9 cellular contexts compared by ENCODE assay signal in genomic region chr10:74589226-74589673, GRCh38.
A peak's percentile ranks its signal among the peaks of the same experiment; 100 is the strongest.
DNase-seq lines count a peak whose midpoint lies in the region; ATAC-seq lines count a peak whose summit lies in the region.
"Had no signal": no experiment of that assay in that cellular context is flagged by ENCODE, and none has a peak within 500 bp of the region (broad histone marks: within the 10 kb centered on the region; RNA-seq: fewer than 3 reads in every experiment).

No MANE protein-coding gene starts in this region.

- peaks cover 10% of the 10 kb centered on the region for H3K36me3 Mint-ChIP-seq in activated CD8-positive, alpha-beta T cell treated with anti-CD3 and anti-CD28 coated beads, Interleukin-2, amount 10 ng/mL, durations not matched to agents 7 days and 5 days (ENCODE audit: low read depth)

- peak overlapping the region; percentile 59 for H3K27ac Mint-ChIP-seq in activated CD8-positive, alpha-beta T cell treated with anti-CD3 and anti-CD28 coated beads, Interleukin-2, amount 10 ng/mL, durations not matched to agents 7 days and 5 days

- H3K4me1 ChIP-seq in mesendoderm (ENCODE audit: control insufficient read depth, low read depth, low read length) = no peaks in the 10 kb centered on the region

- peaks cover 53% of the 10 kb centered on the region for H3K4me1 Mint-ChIP-seq in activated CD8-positive, alpha-beta T cell treated with anti-CD3 and anti-CD28 coated beads, Interleukin-2, amount 10 ng/mL, durations not matched to agents 7 days and 5 days (ENCODE audit: low read depth)

- no peak overlapping the region for H3K56ac ChIP-seq in mesendoderm (ENCODE audit: low read length)

- ATAC-seq in activated CD8-positive, alpha-beta T cell treated with anti-CD3 and anti-CD28 coated beads, Interleukin-2, amount 10 ng/mL, durations not matched to agents 7 days and 5 days = peak; percentile 63

- H2BK5ac ChIP-seq in mesendoderm (ENCODE audit: low read length) = no peak overlapping the region

- CTCF ChIA-PET in activated CD8-positive, alpha-beta T cell treated with anti-CD3 and anti-CD28 coated beads, Interleukin-2, amount 10 ng/mL, durations not matched to agents 7 days and 5 days (lab: Charles Lee) = interaction anchor here (2.1 kb wide), 1 partner anchor 150 kb away, joined by 7 read pairs; no protein-coding TSS in a partner anchor

- H3K4me3 ChIP-seq in mesendoderm (ENCODE audit: low read length) = no peak overlapping the region

- no peak overlapping the region for H3K4me2 ChIP-seq in mesendoderm (ENCODE audit: low read length)

- H3K79me2 ChIP-seq in mesendoderm (ENCODE audit: control insufficient read depth, insufficient read depth, low read length) = no peaks in the 10 kb centered on the region

- H3K23ac ChIP-seq in mesendoderm (ENCODE audit: low read length) = no peak overlapping the region

- no peak overlapping the region for H3K9ac ChIP-seq in mesendoderm (ENCODE audit: low read length)

- DNase-seq in NK-92 (lab: John Stamatoyannopoulos, UW; ENCODE audit: unreplicated experiment) = peak; percentile 31
- no peak for DNase-seq in NK-92 treated with Interleukin-12 subunit alpha and Interleukin-12 subunit beta, amount 100 ng/mL, for 24 hours (lab: John Stamatoyannopoulos, UW)
- peak; percentile 96 for DNase-seq in NCI-H2227 (lab: John Stamatoyannopoulos, UW; ENCODE audit: unreplicated experiment)
- peak; percentile 89 for DNase-seq in activated CD8-positive, alpha-beta T cell treated with anti-CD3 and anti-CD28 coated beads, Interleukin-2, amount 10 ng/mL, durations not matched to agents 7 days and 5 days
- peak; percentile 88 for DNase-seq in effector CD4-positive, alpha-beta T cell
- DNase-seq in mesendoderm = peak; percentile 32
- peak; percentile 57 to 78 for DNase-seq in stimulated activated CD8-positive, alpha-beta memory T cell treated with anti-CD3 and anti-CD28 coated beads, Interleukin-15, amount 100 ng/mL, for 4 hours (ENCODE audit: low read depth in 2 of 2)
- DNase-seq in islet precursor cell = no peak

- H3K18ac ChIP-seq in mesendoderm (ENCODE audit: low read length) = no peak overlapping the region

- no peak overlapping the region for H2BK120ac ChIP-seq in mesendoderm (ENCODE audit: low read depth, low read length)

- no peaks in the 10 kb centered on the region for H3K27me3 ChIP-seq in mesendoderm (ENCODE audit: insufficient read depth, low read length, poor library complexity)

- H3K4me3 Mint-ChIP-seq in activated CD8-positive, alpha-beta T cell treated with anti-CD3 and anti-CD28 coated beads, Interleukin-2, amount 10 ng/mL, durations not matched to agents 7 days and 5 days = peak overlapping the region; percentile 8

- no peak overlapping the region for H3K27ac ChIP-seq in mesendoderm (ENCODE audit: low read depth, low read length)
- H3K27ac ChIP-seq: 22Rv1 had no signal

- H2BK15ac ChIP-seq in mesendoderm (replicated peaks; ENCODE audit: low read depth) = no peak overlapping the region

- no peak overlapping the region for H4K8ac ChIP-seq in mesendoderm (ENCODE audit: low read depth, low read length)

- no peak overlapping the region for H3K4ac ChIP-seq in mesendoderm (ENCODE audit: low read depth, low read length)

- H2AK5ac ChIP-seq in mesendoderm (ENCODE audit: low read length) = no peak overlapping the region

- H3K36me3 ChIP-seq in mesendoderm (ENCODE audit: control insufficient read depth, insufficient read depth, low read length) = no peaks in the 10 kb centered on the region

- no peaks in the 10 kb centered on the region for H3K27me3 Mint-ChIP-seq in activated CD8-positive, alpha-beta T cell treated with anti-CD3 and anti-CD28 coated beads, Interleukin-2, amount 10 ng/mL, durations not matched to agents 7 days and 5 days (ENCODE audit: low read depth)

- no peaks in the 10 kb centered on the region for H3K79me1 ChIP-seq in mesendoderm (ENCODE audit: low read length)

- WGBS in mesendoderm (ENCODE audit: extremely low coverage, insufficient coverage, low lambda C conversion rate) = no CpG with 5 or more reads among the region's 6 CpGs

- H4K5ac ChIP-seq in mesendoderm (ENCODE audit: low read length) = no peak overlapping the region

- H3K9me3 Mint-ChIP-seq in activated CD8-positive, alpha-beta T cell treated with anti-CD3 and anti-CD28 coated beads, Interleukin-2, amount 10 ng/mL, durations not matched to agents 7 days and 5 days (ENCODE audit: insufficient read depth) = no peaks in the 10 kb centered on the region

- POLR2A ChIA-PET in activated CD8-positive, alpha-beta T cell treated with anti-CD3 and anti-CD28 coated beads, Interleukin-2, amount 10 ng/mL, durations not matched to agents 7 days and 5 days (lab: Charles Lee) = interaction anchor here (0.6 to 1.1 kb wide), 3 partner anchors 151 to 235 kb away, joined by 3 to 6 read pairs (median 4); no protein-coding TSS in a partner anchor

Comparison
In these comparisons a context has a peak if more than half of its experiments do, and no peak if none do; other contexts are left out.
1. DNase-seq: peak in NK-92 (single experiment), NCI-H2227 (single experiment), activated CD8-positive, alpha-beta T cell treated with anti-CD3 and anti-CD28 coated beads, Interleukin-2, amount 10 ng/mL, durations not matched to agents 7 days and 5 days (single experiment), effector CD4-positive, alpha-beta T cell (single experiment), mesendoderm (single experiment) and stimulated activated CD8-positive, alpha-beta memory T cell treated with anti-CD3 and anti-CD28 coated beads, Interleukin-15, amount 100 ng/mL, for 4 hours (2 of 2); none in NK-92 treated with Interleukin-12 subunit alpha and Interleukin-12 subunit beta, amount 100 ng/mL, for 24 hours (single experiment) and islet precursor cell (single experiment).